Comparison of ENCODE assay signal across 10 cellular contexts in genomic region chr5:160486573-160486972, GRCh38.
A peak's percentile ranks its signal among the peaks of the same experiment; 100 is the strongest.
DNase-seq lines count a peak whose midpoint lies in the region; ATAC-seq and TF ChIP-seq lines count a peak whose summit lies in the region.
"Had no signal": no experiment of that assay in that cellular context is flagged by ENCODE, and none has a peak within 500 bp of the region (broad histone marks: within the 10 kb centered on the region; RNA-seq: fewer than 3 reads in every experiment).

No MANE protein-coding gene starts in this region.

- intact Hi-C loops in sciatic nerve (cut with DNase I), result no loop called here

- peaks cover 13% of the 10 kb centered on the region for H3K36me3 Mint-ChIP-seq in activated T-cell treated with anti-CD3 and anti-CD28 coated beads, Interleukin-2, amount 50 U/mL, for 4 hours (ENCODE audit: insufficient read depth)

- DNase-seq in GM12864 (ENCODE audit: low read depth), result peak; percentile 53
- no peak for DNase-seq in activated T-cell treated with anti-CD3 and anti-CD28 coated beads, Interleukin-2, amount 50 U/mL, for 4 hours
- DNase-seq in NCI-H2029 (lab: John Stamatoyannopoulos, UW), result no peak
- no peak for DNase-seq in NCI-H146 (lab: John Stamatoyannopoulos, UW)
- no peak for DNase-seq in SHP77 (lab: John Stamatoyannopoulos, UW)
- no peak for DNase-seq in sciatic nerve (ENCODE audit: low spot score)
- DNase-seq: H7, NCI-H2029 treated with DMSO at 0.1 percent for 48 hours had no signal

- H3K4me1 Mint-ChIP-seq in activated T-cell treated with anti-CD3 and anti-CD28 coated beads, Interleukin-2, amount 50 U/mL, for 4 hours (ENCODE audit: low read depth), result peaks cover 34% of the 10 kb centered on the region

- ATAC-seq in GM19455 (IDR thresholded peaks at IDR 0.05; ENCODE audit: unreplicated experiment) (peak; percentile 74), HG03175 (IDR thresholded peaks at IDR 0.05; ENCODE audit: unreplicated experiment) (peak; percentile 92), sciatic nerve (no peak)
- ATAC-seq in activated T-cell treated with anti-CD3 and anti-CD28 coated beads, Interleukin-2, amount 50 U/mL, for 4 hours, result peak; percentile 87 to 89

- no peak overlapping the region for H3K4me3 Mint-ChIP-seq in activated T-cell treated with anti-CD3 and anti-CD28 coated beads, Interleukin-2, amount 50 U/mL, for 4 hours

- no peak overlapping the region for H3K4me3 ChIP-seq in GM12864 (ENCODE audit: low read depth, low read length)

- TF ChIP-seq CTCF in GM12864 (IDR thresholded peaks at IDR 0.05; ENCODE audit: low read depth, low read length, missing control alignments), result no peak

- H3K9me3 Mint-ChIP-seq in activated T-cell treated with anti-CD3 and anti-CD28 coated beads, Interleukin-2, amount 50 U/mL, for 4 hours, result no peaks in the 10 kb centered on the region

- no peaks in the 10 kb centered on the region for H3K27me3 Mint-ChIP-seq in activated T-cell treated with anti-CD3 and anti-CD28 coated beads, Interleukin-2, amount 50 U/mL, for 4 hours (ENCODE audit: low read depth)
